Comparison of ENCODE assay signal across 8 cellular contexts in the genomic region with DNA sequence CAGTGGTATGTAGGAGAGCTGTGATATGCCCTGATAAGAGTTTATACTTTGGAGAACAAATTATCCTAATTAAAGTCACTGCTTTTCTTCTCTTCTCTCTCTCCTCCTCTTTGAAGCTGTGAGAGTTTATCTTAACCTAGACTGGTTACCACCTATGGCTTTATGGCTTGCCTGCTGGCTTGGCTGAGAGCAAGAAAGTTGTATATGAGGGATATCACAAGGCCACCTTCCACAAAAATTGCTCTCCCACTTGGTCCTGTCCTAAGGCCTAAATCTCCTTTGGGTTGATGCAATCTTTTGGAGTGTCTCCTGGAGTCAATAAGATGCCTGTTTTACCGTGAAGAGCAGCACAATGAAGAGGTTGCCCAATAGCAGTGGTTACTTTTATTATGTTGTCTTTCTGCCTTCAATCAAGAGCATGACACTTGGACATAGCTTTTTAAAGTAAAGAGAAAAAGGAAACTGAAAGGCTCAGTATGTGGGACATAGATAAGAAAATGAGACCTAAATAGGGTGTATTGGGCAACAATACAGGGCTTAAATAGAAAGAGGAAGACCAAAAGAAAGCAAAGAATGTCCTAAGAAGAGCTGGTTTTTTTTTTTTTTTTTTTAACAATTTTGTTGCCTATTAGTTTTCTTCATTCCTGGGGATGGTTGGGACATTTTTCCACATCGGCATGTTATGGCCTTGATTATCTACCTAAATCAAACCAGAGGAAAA. TPM values are rescaled to one million over a fixed set of nuclear protein-coding genes. Genes with fewer than 3 reads are reported as not detected.
DNase-seq lines count a peak whose midpoint lies in the region; ATAC-seq and TF ChIP-seq lines count a peak whose summit lies in the region.

No MANE protein-coding gene starts in this region.

- peaks cover 14 to 41% of the 10 kb centered on the region in 2 donors for H3K4me1 ChIP-seq in left lung

- H3K27me3 ChIP-seq in left lung = no peaks in the 10 kb centered on the region

- intact Hi-C loops in left lung (cut with DNase I) = no loop called here

- H3K36me3 ChIP-seq in left lung = no peaks in the 10 kb centered on the region

- TF ChIP-seq CTCF in left lung (IDR thresholded peaks at IDR 0.05) = no peak

- H3K4me3 ChIP-seq in left lung = no peak overlapping the region

- ATAC-seq in GM21825 (IDR thresholded peaks at IDR 0.05; ENCODE audit: unreplicated experiment) (peak; percentile 87), left lung (peak; percentile 50)

- H3K27ac ChIP-seq in left lung = peak overlapping the region; percentile 53 to 66

- DNase-seq in CD1c-positive myeloid dendritic cell (ENCODE audit: extremely low spot score) (peak; percentile 66), NOMO-1 (lab: John Stamatoyannopoulos, UW; ENCODE audit: unreplicated experiment in 2 of 2) (peak; percentile 84 to 92), left lung (no peak), putamen (ENCODE audit: low spot score) (no peak), activated gamma-delta T cell (lab: John Stamatoyannopoulos, UW) (no peak), NCI-H345 (lab: John Stamatoyannopoulos, UW) (no peak)
- no peak for DNase-seq in activated effector memory CD4-positive, alpha-beta T cell treated with Interleukin-2 at 50 U/mL for 16 hours

- no peaks in the 10 kb centered on the region for H3K9me3 ChIP-seq in left lung

RNA-seq across cellular contexts. Expression of a gene that starts 9.2 kb away (rescaled TPM):
- 10 to 100 TPM; 78.0 to 92.7 TPM for total RNA-seq in left lung

Comparison
In these comparisons a context has a peak if more than half of its experiments do, and no peak if none do; other contexts are left out.
1. DNase-seq: peak in CD1c-positive myeloid dendritic cell (single experiment) and NOMO-1 (2 of 2); none in left lung (0 of 2), putamen (single experiment), activated gamma-delta T cell (single experiment), activated effector memory CD4-positive, alpha-beta T cell treated with Interleukin-2 at 50 U/mL for 16 hours (single experiment) and NCI-H345 (single experiment).